8 cellular contexts compared by ENCODE assay signal in the genomic region with DNA sequence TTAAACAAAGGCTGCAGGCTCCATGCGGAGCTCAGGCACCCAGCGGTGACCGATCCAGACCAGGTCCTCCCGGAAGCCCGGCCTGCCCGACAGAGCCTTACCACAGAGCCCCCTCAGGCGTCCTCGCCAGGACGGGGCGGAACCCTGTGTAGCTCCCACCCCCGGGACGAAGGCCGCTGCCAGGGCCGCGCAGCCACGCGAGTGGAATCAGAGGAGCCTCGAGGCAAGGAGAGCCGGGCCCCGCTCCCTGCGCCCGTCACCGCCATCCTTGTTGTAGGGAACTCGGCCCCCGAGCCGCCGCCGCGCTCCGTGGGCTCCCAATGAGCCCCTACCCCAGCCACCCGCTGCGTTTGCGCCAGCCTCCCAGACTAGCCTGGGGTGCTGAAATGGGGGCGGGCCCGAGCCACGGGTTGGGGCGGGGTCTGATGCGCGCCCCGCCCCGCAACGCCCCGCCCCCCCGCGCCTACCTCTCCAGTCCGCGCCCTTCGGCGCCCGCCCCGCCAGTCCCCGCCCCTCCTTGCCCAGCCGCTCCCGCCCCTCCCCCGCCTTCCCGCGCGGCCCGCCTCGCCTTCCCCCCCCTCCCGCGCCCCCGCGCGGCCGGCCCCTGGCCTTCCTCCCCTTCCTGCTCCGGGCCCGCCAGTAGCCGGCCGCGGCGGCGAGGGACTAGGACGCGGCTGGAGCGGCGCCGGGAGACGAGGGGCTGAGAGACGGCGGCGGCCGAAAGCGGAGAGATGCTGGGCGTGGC. TPM values are rescaled to one million over a fixed set of nuclear protein-coding genes. Genes with fewer than 3 reads are reported as not detected.
DNase-seq lines count a peak whose midpoint lies in the region; ATAC-seq and TF ChIP-seq lines count a peak whose summit lies in the region.

A gene with protein sequence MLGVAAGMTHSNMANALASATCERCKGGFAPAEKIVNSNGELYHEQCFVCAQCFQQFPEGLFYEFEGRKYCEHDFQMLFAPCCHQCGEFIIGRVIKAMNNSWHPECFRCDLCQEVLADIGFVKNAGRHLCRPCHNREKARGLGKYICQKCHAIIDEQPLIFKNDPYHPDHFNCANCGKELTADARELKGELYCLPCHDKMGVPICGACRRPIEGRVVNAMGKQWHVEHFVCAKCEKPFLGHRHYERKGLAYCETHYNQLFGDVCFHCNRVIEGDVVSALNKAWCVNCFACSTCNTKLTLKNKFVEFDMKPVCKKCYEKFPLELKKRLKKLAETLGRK (plus strand): TSS at position 639 of the 745 bp plus-strand sequence. CDS start 93 bp downstream, at position 732.

- H3K36me3 ChIP-seq in OCI-LY1 (ENCODE audit: insufficient read depth, low read length) (no peaks in the 10 kb centered on the region), mucosa of descending colon (ENCODE audit: low read depth) (no peaks in the 10 kb centered on the region)

- peaks cover 7% of the 10 kb centered on the region for H3K79me2 ChIP-seq in OCI-LY1 (ENCODE audit: insufficient read depth, low read length)

- H3K4me3 ChIP-seq in OCI-LY1 (ENCODE audit: low read depth, low read length, poor library complexity, severe bottlenecking) (peak within 1 kb of the TSS; percentile 92), mucosa of descending colon (peak within 1 kb of the TSS; percentile 50)

- DNase-seq in Calu3 = peak; percentile 92
- peak; percentile 82 for DNase-seq in HT1080 (ENCODE audit: low read depth)
- DNase-seq in activated T-cell treated with anti-CD3 and anti-CD28 coated beads for 1 hour (ENCODE audit: low read depth) = peak; percentile 88
- peak; percentile 83 for DNase-seq in epidermal melanocyte (ENCODE audit: insufficient read length, low spot score)
- peak; percentile 93 to 96 (median 95) for DNase-seq in mucosa of descending colon
- DNase-seq in stimulated activated CD8-positive, alpha-beta memory T cell treated with anti-CD3 and anti-CD28 coated beads, Interleukin-4, amount 100 ng/mL, for 1 hour (ENCODE audit: low read depth in 2 of 2, low spot score in 1 of 2) = peak; percentile 71 to 77

- intact Hi-C loops in Calu3 (cut with micrococcal nuclease; ENCODE audit: unreplicated experiment) = no loop called here
- intact Hi-C loops in mucosa of descending colon (cut with DNase I, micrococcal nuclease) = no loop called here

- BruUV-seq in Calu3 (replicated peaks; lab: Mats Ljungman, UMichigan) = no TSS peak

- H3K4me1 Mint-ChIP-seq in Calu3 (ENCODE audit: low read depth, unreplicated experiment) = peaks cover 35% of the 10 kb centered on the region

- peak within 1 kb of the TSS; percentile 13 for H2AFZ ChIP-seq in OCI-LY1 (ENCODE audit: low read length)

- H3K9ac ChIP-seq in OCI-LY1 (ENCODE audit: low read length) = peak within 1 kb of the TSS; percentile 81

- H3K27ac Mint-ChIP-seq in Calu3 (ENCODE audit: unreplicated experiment) = peak within 1 kb of the TSS; percentile 85

- no peaks in the 10 kb centered on the region for H3K9me2 ChIP-seq in OCI-LY1 (ENCODE audit: low read depth, low read length)

- peak within 1 kb of the TSS; percentile 52 for H3K27ac ChIP-seq in OCI-LY1 (ENCODE audit: low read depth, low read length, poor library complexity, severe bottlenecking)

- H3K9me3 ChIP-seq in OCI-LY1 (ENCODE audit: low read length) = no peaks in the 10 kb centered on the region
- H3K9me3 ChIP-seq in mucosa of descending colon = no peaks in the 10 kb centered on the region

- CTCF ChIA-PET in Calu3 (lab: Charles Lee) = interaction anchor here (0.7 to 1.3 kb wide), 3 partner anchors 50 to 103 kb away, joined by 3 to 5 read pairs (median 4); no protein-coding TSS in a partner anchor

- ATAC-seq in GM21360 (IDR thresholded peaks at IDR 0.05; ENCODE audit: unreplicated experiment) = peak; percentile 87
- peak; percentile 96 for ATAC-seq in mucosa of descending colon

- H3F3A ChIP-seq in OCI-LY1 (ENCODE audit: insufficient read depth, low read length) = no peaks in the 10 kb centered on the region

- peaks cover 28% of the 10 kb centered on the region for H3K4me1 ChIP-seq in OCI-LY1 (ENCODE audit: insufficient read depth, low read length, severe bottlenecking)
- peaks cover 6% of the 10 kb centered on the region for H3K4me1 ChIP-seq in mucosa of descending colon (ENCODE audit: low read depth)

- no peak for TF ChIP-seq CTCF in Calu3 (IDR thresholded peaks at IDR 0.05; ENCODE audit: unreplicated experiment)
- no peak for TF ChIP-seq CTCF in OCI-LY1 (IDR thresholded peaks at IDR 0.05; ENCODE audit: low read length)
- TF ChIP-seq CTCF in mucosa of descending colon (IDR thresholded peaks at IDR 0.05) = no peak

- H3K4me3 Mint-ChIP-seq in Calu3 (ENCODE audit: low read depth, unreplicated experiment) = peak within 1 kb of the TSS; percentile 87

- no peaks in the 10 kb centered on the region for H3K9me3 Mint-ChIP-seq in Calu3 (ENCODE audit: low read depth, unreplicated experiment)

- H3K27me3 Mint-ChIP-seq in Calu3 (ENCODE audit: unreplicated experiment) = no peaks in the 10 kb centered on the region

- no peaks in the 10 kb centered on the region for H4K20me1 ChIP-seq in OCI-LY1 (ENCODE audit: insufficient read depth, low read length)

- peaks cover 26% of the 10 kb centered on the region for H3K36me3 Mint-ChIP-seq in Calu3 (ENCODE audit: insufficient read depth, unreplicated experiment)

- peak within 1 kb of the TSS; percentile 92 for H3K4me2 ChIP-seq in OCI-LY1 (ENCODE audit: low read length)

- no peaks in the 10 kb centered on the region for H3K27me3 ChIP-seq in OCI-LY1 (ENCODE audit: insufficient read depth, low read length)

RNA-seq across cellular contexts. Expression of the gene that starts here (rescaled TPM):
- total RNA-seq in Calu3 (2022) (40.1 and 51.5 TPM in 2 replicates), mucosa of descending colon (10 to 100 TPM; 24.4 to 65.4 (median 31.2) TPM)
- 92.3 and 132 TPM in 2 replicates for total RNA-seq in HT1080 (2014; rRNA removed; shearing (Covaris generic))
- 69.5 and 98.7 TPM in 2 replicates for polyA plus RNA-seq in HT1080 (2015; cell fraction: cytosol; rRNA removed)
- 36.1 and 49.5 TPM in 2 replicates for polyA plus RNA-seq in HT1080 (2015; cell fraction: nucleus; rRNA removed)

Comparison
In these comparisons a context has a peak if more than half of its experiments do, and no peak if none do; other contexts are left out.
1. Peak in every context shown above with its lines: DNase-seq, ATAC-seq, H3K4me3 ChIP-seq and H3K27ac ChIP-seq.